ENCODE assay signal across 1 cellular context in genomic region chr7:50594734-50595537, GRCh38.
TF ChIP-seq lines count a peak whose summit lies in the region.

No MANE protein-coding gene starts in this region.

TF ChIP-seq in HepG2, 621 proteins besides CTCF, POLR2A, EP300 and RAD21 (continued from another document):
- TF ChIP-seq ZNF414 (CRISPR knock-in tag; IDR thresholded peaks at IDR 0.05) (no peak), TBX2 (CRISPR knock-in tag; IDR thresholded peaks at IDR 0.05; ENCODE audit: borderline replicate concordance) (peak; percentile 75; the same call in 1 of the 2 replicates), PAWR (CRISPR knock-in tag; IDR thresholded peaks at IDR 0.05; ENCODE audit: borderline replicate concordance) (no peak), SNAPC4 (CRISPR knock-in tag; IDR thresholded peaks at IDR 0.05) (no peak), NFRKB (IDR thresholded peaks at IDR 0.05) (no peak), HDAC1 (CRISPR knock-in tag; IDR thresholded peaks at IDR 0.05) (peak; percentile 69), E2F1 (CRISPR knock-in tag; IDR thresholded peaks at IDR 0.05) (no peak), ZNF292 (CRISPR knock-in tag; IDR thresholded peaks at IDR 0.05; ENCODE audit: borderline replicate concordance, low read depth) (no peak; the same call in 1 of the 2 replicates), CCAR2 (optimal IDR thresholded peaks at IDR 0.05; ENCODE audit: low read depth, low read length) (no peak), NONO (IDR thresholded peaks at IDR 0.05) (no peak), NONO (CRISPR knock-in tag; conservative IDR thresholded peaks at IDR 0.05) (0 out of 2 replicates have a peak, but pooled peaks have one; percentile 43), ZNF749 (CRISPR knock-in tag; IDR thresholded peaks at IDR 0.05; ENCODE audit: borderline replicate concordance) (no peak), ZNF343 (CRISPR knock-in tag; IDR thresholded peaks at IDR 0.05) (no peak), MAX (IDR thresholded peaks at IDR 0.05) (peak; percentile 95), DNMT1 (CRISPR knock-in tag; IDR thresholded peaks at IDR 0.05) (no peak), NFE2L2 (IDR thresholded peaks at IDR 0.05; ENCODE audit: low read length) (no peak), HNF1B (CRISPR knock-in tag; IDR thresholded peaks at IDR 0.05) (0 out of 2 replicates have a peak, but pooled peaks have one; percentile 50), ZNF737 (CRISPR knock-in tag; IDR thresholded peaks at IDR 0.05; ENCODE audit: borderline replicate concordance) (no peak), ZNF724P (CRISPR knock-in tag; IDR thresholded peaks at IDR 0.05; ENCODE audit: borderline replicate concordance) (no peak), HNF4A (CRISPR knock-in tag; IDR thresholded peaks at IDR 0.05) (peak; percentile 67), AGO1 (IDR thresholded peaks at IDR 0.05; ENCODE audit: low read depth, low read length, poor library complexity, severe bottlenecking) (no peak), RARA (CRISPR knock-in tag; IDR thresholded peaks at IDR 0.05) (peak; percentile 64), KLF6 (CRISPR knock-in tag; IDR thresholded peaks at IDR 0.05) (no peak), DR1 (CRISPR knock-in tag; IDR thresholded peaks at IDR 0.05) (no peak), HIVEP1 (CRISPR knock-in tag; IDR thresholded peaks at IDR 0.05) (no peak), ZSCAN12 (CRISPR knock-in tag; IDR thresholded peaks at IDR 0.05) (no peak), ZNF652 (CRISPR knock-in tag; IDR thresholded peaks at IDR 0.05; ENCODE audit: borderline replicate concordance, low read depth) (no peak), ZMYM4 (CRISPR knock-in tag; IDR thresholded peaks at IDR 0.05) (peak; percentile 82)
- TF ChIP-seq, protein P1, sequence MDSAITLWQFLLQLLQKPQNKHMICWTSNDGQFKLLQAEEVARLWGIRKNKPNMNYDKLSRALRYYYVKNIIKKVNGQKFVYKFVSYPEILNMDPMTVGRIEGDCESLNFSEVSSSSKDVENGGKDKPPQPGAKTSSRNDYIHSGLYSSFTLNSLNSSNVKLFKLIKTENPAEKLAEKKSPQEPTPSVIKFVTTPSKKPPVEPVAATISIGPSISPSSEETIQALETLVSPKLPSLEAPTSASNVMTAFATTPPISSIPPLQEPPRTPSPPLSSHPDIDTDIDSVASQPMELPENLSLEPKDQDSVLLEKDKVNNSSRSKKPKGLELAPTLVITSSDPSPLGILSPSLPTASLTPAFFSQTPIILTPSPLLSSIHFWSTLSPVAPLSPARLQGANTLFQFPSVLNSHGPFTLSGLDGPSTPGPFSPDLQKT (CRISPR knock-in tag; IDR thresholded peaks at IDR 0.05; ENCODE audit: borderline replicate concordance) = no peak
- TF ChIP-seq, protein P2, sequence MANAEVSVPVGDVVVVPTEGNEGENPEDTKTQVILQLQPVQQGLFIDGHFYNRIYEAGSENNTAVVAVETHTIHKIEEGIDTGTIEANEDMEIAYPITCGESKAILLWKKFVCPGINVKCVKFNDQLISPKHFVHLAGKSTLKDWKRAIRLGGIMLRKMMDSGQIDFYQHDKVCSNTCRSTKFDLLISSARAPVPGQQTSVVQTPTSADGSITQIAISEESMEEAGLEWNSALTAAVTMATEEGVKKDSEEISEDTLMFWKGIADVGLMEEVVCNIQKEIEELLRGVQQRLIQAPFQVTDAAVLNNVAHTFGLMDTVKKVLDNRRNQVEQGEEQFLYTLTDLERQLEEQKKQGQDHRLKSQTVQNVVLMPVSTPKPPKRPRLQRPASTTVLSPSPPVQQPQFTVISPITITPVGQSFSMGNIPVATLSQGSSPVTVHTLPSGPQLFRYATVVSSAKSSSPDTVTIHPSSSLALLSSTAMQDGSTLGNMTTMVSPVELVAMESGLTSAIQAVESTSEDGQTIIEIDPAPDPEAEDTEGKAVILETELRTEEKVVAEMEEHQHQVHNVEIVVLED (CRISPR knock-in tag; IDR thresholded peaks at IDR 0.05; ENCODE audit: borderline replicate concordance) = no peak
- TF ChIP-seq, protein P3, sequence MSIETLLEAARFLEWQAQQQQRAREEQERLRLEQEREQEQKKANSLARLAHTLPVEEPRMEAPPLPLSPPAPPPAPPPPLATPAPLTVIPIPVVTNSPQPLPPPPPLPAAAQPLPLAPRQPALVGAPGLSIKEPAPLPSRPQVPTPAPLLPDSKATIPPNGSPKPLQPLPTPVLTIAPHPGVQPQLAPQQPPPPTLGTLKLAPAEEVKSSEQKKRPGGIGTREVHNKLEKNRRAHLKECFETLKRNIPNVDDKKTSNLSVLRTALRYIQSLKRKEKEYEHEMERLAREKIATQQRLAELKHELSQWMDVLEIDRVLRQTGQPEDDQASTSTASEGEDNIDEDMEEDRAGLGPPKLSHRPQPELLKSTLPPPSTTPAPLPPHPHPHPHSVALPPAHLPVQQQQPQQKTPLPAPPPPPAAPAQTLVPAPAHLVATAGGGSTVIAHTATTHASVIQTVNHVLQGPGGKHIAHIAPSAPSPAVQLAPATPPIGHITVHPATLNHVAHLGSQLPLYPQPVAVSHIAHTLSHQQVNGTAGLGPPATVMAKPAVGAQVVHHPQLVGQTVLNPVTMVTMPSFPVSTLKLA (IDR thresholded peaks at IDR 0.05) = no peak
TF ChIP-seq in HepG2: peak in this region for 89.
